In the genomic region with DNA sequence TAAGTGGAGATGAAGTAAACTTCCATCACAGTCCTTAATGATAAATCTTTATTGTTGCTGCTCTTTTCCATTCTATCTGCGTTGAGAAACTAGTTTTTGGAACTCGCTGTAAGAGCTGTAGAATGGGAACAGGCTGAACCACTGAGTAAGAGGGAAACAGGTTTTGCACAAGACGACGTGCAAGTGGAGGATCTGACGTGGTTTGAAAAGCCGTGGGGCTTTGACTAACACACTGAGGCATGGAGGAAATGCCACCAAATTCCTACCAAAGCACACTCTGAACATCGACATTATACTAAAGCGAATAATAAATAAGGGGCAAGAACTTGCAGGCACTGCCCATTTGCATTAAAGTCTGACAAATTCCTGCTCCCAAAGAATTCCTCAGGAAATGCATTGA, we compare ENCODE assay signal across 12 cellular contexts.
DNase-seq lines count a peak whose midpoint lies in the region; ATAC-seq and TF ChIP-seq lines count a peak whose summit lies in the region.
"Had no signal": no experiment of that assay in that cellular context is flagged by ENCODE, and none has a peak within 500 bp of the region (broad histone marks: within the 10 kb centered on the region; RNA-seq: fewer than 3 reads in every experiment).

No MANE protein-coding gene starts in this region.

- peaks cover 48% of the 10 kb centered on the region for H3K4me1 ChIP-seq in MM.1S (ENCODE audit: low read length)
- H3K4me1 ChIP-seq: testis had no signal

- H3K4me2 ChIP-seq in MM.1S (ENCODE audit: low read depth, low read length), result no peak overlapping the region

- H3K27ac ChIP-seq in MM.1S (ENCODE audit: low read length), result no peak overlapping the region
- H3K27ac ChIP-seq: SK-N-MC, testis had no signal

- no peaks in the 10 kb centered on the region for H3K36me3 ChIP-seq in MM.1S (replicated peaks; ENCODE audit: insufficient read depth, low read length)

- no peak for ATAC-seq in GM19328 (IDR thresholded peaks at IDR 0.05; ENCODE audit: unreplicated experiment)
- ATAC-seq: naive thymus-derived CD4-positive, alpha-beta T cell had no signal

- no peak overlapping the region for H3K4me3 ChIP-seq in AG09309 (ENCODE audit: control insufficient read depth, low read depth, low read length)
- H3K4me3 ChIP-seq in choroid plexus epithelial cell (ENCODE audit: low read depth, low read length), result no peak overlapping the region
- no peak overlapping the region for H3K4me3 ChIP-seq in MM.1S (ENCODE audit: low read length)
- H3K4me3 ChIP-seq: SK-N-MC, testis had no signal

- TF ChIP-seq CTCF in AG09309 (IDR thresholded peaks at IDR 0.05; ENCODE audit: control insufficient read depth, insufficient read depth, low read depth, low read length, missing control alignments) (no peak), choroid plexus epithelial cell (conservative IDR thresholded peaks at IDR 0.05; ENCODE audit: low read depth, low read length) (no peak), MM.1S (IDR thresholded peaks at IDR 0.05; ENCODE audit: low read length) (no peak)

- no peak overlapping the region for H2AFZ ChIP-seq in MM.1S (ENCODE audit: low read length)

- no peak overlapping the region for H3K9ac ChIP-seq in MM.1S (ENCODE audit: low read length)

- H3F3A ChIP-seq in MM.1S (ENCODE audit: insufficient read depth, low read length), result peaks cover 23% of the 10 kb centered on the region

- H4K20me1 ChIP-seq in MM.1S (ENCODE audit: insufficient read depth, low read length), result no peaks in the 10 kb centered on the region

- DNase-seq in AG09309 (ENCODE audit: low read depth) (peak; percentile 88), HS-5 (ENCODE audit: low read depth) (peak; percentile 23), choroid plexus epithelial cell (ENCODE audit: low read depth) (peak; percentile 88), myocyte (ENCODE audit: low read depth) (peak; percentile 24), NCI-H82 (lab: John Stamatoyannopoulos, UW) (no peak), medulla oblongata (ENCODE audit: extremely low spot score) (no peak), MM.1S (no peak)
- DNase-seq: naive thymus-derived CD4-positive, alpha-beta T cell; stimulated activated CD4-positive, alpha-beta T cell treated with anti-CD3 and anti-CD28 coated beads, Interleukin-2, amount 100 ng/mL, for 48 hours; testis had no signal

- no peaks in the 10 kb centered on the region for H3K27me3 ChIP-seq in MM.1S (replicated peaks; ENCODE audit: insufficient read depth, low read length)
- H3K27me3 ChIP-seq: testis had no signal

- H3K9me2 ChIP-seq in MM.1S (replicated peaks; ENCODE audit: insufficient read depth, low read length), result no peaks in the 10 kb centered on the region

- no peaks in the 10 kb centered on the region for H3K9me3 ChIP-seq in MM.1S (replicated peaks; ENCODE audit: insufficient read depth, low read length)
- H3K9me3 ChIP-seq: testis had no signal

- H3K79me2 ChIP-seq in MM.1S (ENCODE audit: low read length), result no peaks in the 10 kb centered on the region

Comparison
In these comparisons a context has a peak if more than half of its experiments do, and no peak if none do; other contexts are left out.
1. DNase-seq: peak in AG09309 (single experiment), HS-5 (single experiment), choroid plexus epithelial cell (single experiment) and myocyte (single experiment); none in NCI-H82 (single experiment), medulla oblongata (single experiment) and MM.1S (single experiment).